ENCODE assay signal across 8 cellular contexts in the genomic region with DNA sequence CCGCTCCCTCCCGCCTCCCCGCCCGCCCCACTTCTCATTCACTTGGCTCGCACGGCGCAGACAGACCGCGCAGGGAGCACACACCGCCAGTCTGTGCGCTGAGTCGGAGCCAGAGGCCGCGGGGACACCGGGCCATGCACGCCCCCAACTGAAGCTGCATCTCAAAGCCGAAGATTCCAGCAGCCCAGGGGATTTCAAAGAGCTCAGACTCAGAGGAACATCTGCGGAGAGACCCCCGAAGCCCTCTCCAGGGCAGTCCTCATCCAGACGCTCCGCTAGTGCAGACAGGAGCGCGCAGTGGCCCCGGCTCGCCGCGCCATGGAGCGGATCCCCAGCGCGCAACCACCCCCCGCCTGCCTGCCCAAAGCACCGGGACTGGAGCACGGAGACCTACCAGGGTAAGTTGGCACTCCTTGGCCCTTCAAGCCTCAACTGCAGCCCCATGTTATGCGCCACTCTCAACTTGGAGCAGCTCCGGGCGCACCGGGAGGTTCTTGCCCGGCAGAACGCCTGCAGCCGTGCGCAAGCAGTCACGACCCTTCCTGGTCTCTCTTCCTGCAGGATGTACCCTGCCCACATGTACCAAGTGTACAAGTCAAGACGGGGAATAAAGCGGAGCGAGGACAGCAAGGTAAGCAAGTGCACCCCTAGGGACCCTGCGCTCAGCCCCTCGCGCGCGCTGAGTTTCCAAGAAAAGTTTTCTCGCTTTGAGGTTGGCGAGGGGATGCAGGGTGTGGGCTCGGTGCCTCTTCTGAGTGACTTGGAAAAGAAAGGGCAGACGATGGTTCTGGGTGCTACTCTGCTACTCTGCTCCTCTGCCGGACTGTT. TPM values are rescaled to one million over a fixed set of nuclear protein-coding genes. Genes with fewer than 3 reads are reported as not detected.
DNase-seq lines count a peak whose midpoint lies in the region; ATAC-seq and TF ChIP-seq lines count a peak whose summit lies in the region.

TSS of gene BHLHE40 (plus strand) at position 37 of the 828 bp plus-strand sequence. CDS start at position 319, 282 bp downstream.

- H3K27me3 Mint-ChIP-seq in osteocyte (ENCODE audit: unreplicated experiment) = no peaks in the 10 kb centered on the region

- peaks cover 29% of the 10 kb centered on the region for H3K36me3 Mint-ChIP-seq in osteocyte (ENCODE audit: unreplicated experiment)

- H3K9me3 Mint-ChIP-seq in osteocyte (ENCODE audit: unreplicated experiment) = no peaks in the 10 kb centered on the region

- peaks cover 59% of the 10 kb centered on the region for H3K4me1 Mint-ChIP-seq in osteocyte (ENCODE audit: unreplicated experiment)

- in situ Hi-C loops in GM18951 (cut with MboI; ENCODE audit: low sequenced_read_pairs, unreplicated experiment) = loop anchor here (10.0 kb wide), 1 partner anchor 135 kb away; no protein-coding TSS in a partner anchor

- no peaks in the 10 kb centered on the region for H3K27me3 ChIP-seq in HL-60 (ENCODE audit: insufficient read depth, poor library complexity, severe bottlenecking)

- peak within 1 kb of the TSS; percentile 89 for H3K4me3 ChIP-seq in HL-60 (replicated peaks; ENCODE audit: insufficient read depth, low read length)

- TF ChIP-seq POLR2A in GM18951 (IDR thresholded peaks at IDR 0.05; ENCODE audit: extremely low read depth, insufficient read depth, insufficient read length) = peak; percentile 73

- ATAC-seq in GM18868 (IDR thresholded peaks at IDR 0.05; ENCODE audit: unreplicated experiment) = no peak

- peak within 1 kb of the TSS; percentile 98 for H3K27ac Mint-ChIP-seq in osteocyte (ENCODE audit: unreplicated experiment)

- TF ChIP-seq CTCF in HL-60 (IDR thresholded peaks at IDR 0.05; ENCODE audit: insufficient read depth, low read length) (no peak), osteocyte (IDR thresholded peaks at IDR 0.05) (no peak)

- H3K27ac ChIP-seq in HL-60 (replicated peaks) = peak within 1 kb of the TSS; percentile 100

- DNase-seq in Ammon's horn (ENCODE audit: low spot score) (peak; percentile 28), HL-60 (ENCODE audit: low read depth in 1 of 2, low spot score in 1 of 2) (no peak), germinal center (ENCODE audit: low spot score) (peak; percentile 24), osteocyte (ENCODE audit: extremely low spot score, unreplicated experiment) (no peak)
- peak; percentile 79 for DNase-seq in activated CD8-positive, alpha-beta memory T cell treated with anti-CD3 and anti-CD28 coated beads, Interleukin-2, amount 50 U/mL, for 48 hours
- no peak for DNase-seq in stimulated activated CD4-positive, alpha-beta T cell treated with anti-CD3 and anti-CD28 coated beads, Interleukin-4, amount 100 ng/mL, for 1 hour

- H3K4me3 Mint-ChIP-seq in osteocyte (ENCODE audit: unreplicated experiment) = peak within 1 kb of the TSS; percentile 92

RNA-seq across cellular contexts. Expression of gene BHLHE40, which starts in this region (rescaled TPM):
- 34.1 TPM in 2 replicates for total RNA-seq in osteocyte

Comparison
In these comparisons a context has a peak if more than half of its experiments do, and no peak if none do; other contexts are left out.
1. DNase-seq: peak in Ammon's horn (single experiment), activated CD8-positive, alpha-beta memory T cell treated with anti-CD3 and anti-CD28 coated beads, Interleukin-2, amount 50 U/mL, for 48 hours (single experiment) and germinal center (single experiment); none in HL-60 (0 of 2), osteocyte (single experiment) and stimulated activated CD4-positive, alpha-beta T cell treated with anti-CD3 and anti-CD28 coated beads, Interleukin-4, amount 100 ng/mL, for 1 hour (single experiment).